8 cellular contexts compared by ENCODE assay signal in the genomic region with DNA sequence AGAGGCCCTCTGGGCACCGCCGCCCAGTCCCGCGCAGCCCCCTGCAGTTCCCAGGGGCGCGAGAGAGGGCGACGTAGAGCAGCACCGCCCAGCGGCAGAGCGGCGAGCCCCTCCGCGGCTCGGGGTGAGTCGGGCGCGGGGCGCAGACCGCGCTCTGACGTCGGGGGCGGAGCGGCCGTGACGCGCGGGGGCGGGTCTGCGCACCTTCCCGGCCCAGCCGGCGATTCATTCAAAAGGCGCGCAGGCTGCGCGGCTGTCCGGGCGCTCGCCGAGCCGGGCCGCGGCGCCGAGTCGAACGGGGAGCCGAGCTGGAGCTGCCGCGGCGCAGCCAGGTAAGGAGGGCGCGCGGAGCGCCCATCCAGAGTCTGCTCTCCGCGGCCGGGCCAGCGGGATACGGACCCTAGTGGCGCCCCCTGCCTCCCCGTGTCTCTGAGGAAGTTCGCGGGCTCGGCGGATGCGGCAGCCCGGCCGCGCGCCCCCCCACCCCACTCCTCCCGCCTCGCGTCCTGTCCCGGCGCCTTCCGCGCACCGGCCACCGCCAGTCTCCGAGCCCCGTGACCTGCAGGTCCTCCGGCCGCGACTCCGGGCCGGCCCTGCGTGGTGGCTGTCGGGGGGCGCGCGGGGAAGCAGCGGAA. TPM values are rescaled to one million over a fixed set of nuclear protein-coding genes. Genes with fewer than 3 reads are reported as not detected.
DNase-seq lines count a peak whose midpoint lies in the region; ATAC-seq and TF ChIP-seq lines count a peak whose summit lies in the region.

A gene with protein sequence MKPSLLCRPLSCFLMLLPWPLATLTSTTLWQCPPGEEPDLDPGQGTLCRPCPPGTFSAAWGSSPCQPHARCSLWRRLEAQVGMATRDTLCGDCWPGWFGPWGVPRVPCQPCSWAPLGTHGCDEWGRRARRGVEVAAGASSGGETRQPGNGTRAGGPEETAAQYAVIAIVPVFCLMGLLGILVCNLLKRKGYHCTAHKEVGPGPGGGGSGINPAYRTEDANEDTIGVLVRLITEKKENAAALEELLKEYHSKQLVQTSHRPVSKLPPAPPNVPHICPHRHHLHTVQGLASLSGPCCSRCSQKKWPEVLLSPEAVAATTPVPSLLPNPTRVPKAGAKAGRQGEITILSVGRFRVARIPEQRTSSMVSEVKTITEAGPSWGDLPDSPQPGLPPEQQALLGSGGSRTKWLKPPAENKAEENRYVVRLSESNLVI (plus strand): TSS at position 232 of the 635 bp plus-strand sequence. CDS start 12,738 bp downstream, outside the sequence.

- H3K4me1 Mint-ChIP-seq in CD4-positive, alpha-beta memory T cell: peaks cover 20 to 53% (median 37%) of the 10 kb centered on the region in 4 donors
- H3K4me1 Mint-ChIP-seq in activated CD8-positive, alpha-beta T cell treated with anti-CD3 and anti-CD28 coated beads for 36 hours (ENCODE audit: low read depth): peaks cover 41% of the 10 kb centered on the region

- H3K4me3 ChIP-seq in CD4-positive, alpha-beta memory T cell (ENCODE audit: low read length in 2 of 2): peak within 1 kb of the TSS; percentile 49 to 86
- H3K4me3 ChIP-seq in ectodermal cell (ENCODE audit: insufficient read depth, low read depth, low read length) (peak within 1 kb of the TSS; percentile 70), lung (peak within 1 kb of the TSS; percentile 59)

- peaks cover 51% of the 10 kb centered on the region for H3K4me1 ChIP-seq in CD4-positive, alpha-beta memory T cell (ENCODE audit: insufficient read depth, low read length)
- H3K4me1 ChIP-seq in ectodermal cell (ENCODE audit: control insufficient read depth, insufficient read depth, low read length) (peaks cover 8% of the 10 kb centered on the region), lung (ENCODE audit: control insufficient read depth in 2 of 2, insufficient read depth in 2 of 2, low read length in 2 of 2) (peaks cover 0 to 2% of the 10 kb centered on the region in 2 donors)

- WGBS in ectodermal cell, 2 experiments: 0% methylated on average over 95 of the region's 95 CpGs
- 1% methylated on average over 43 to 95 of the region's 95 CpGs for WGBS in lung, 2 donors

- H3K4me3 Mint-ChIP-seq in CD4-positive, alpha-beta memory T cell: peak within 1 kb of the TSS; percentile 87 to 98 (median 96)
- peak within 1 kb of the TSS; percentile 100 for H3K4me3 Mint-ChIP-seq in activated CD8-positive, alpha-beta T cell treated with anti-CD3 and anti-CD28 coated beads for 36 hours

- POLR2A ChIA-PET in CD4-positive, alpha-beta memory T cell (lab: Charles Lee; ENCODE audit: partially characterized antibody): interaction anchor here (0.7 to 3.9 kb wide), 4 partner anchors 11 to 25 kb away, joined by 3 to 31 read pairs (median 6); no protein-coding TSS in a partner anchor
- POLR2A ChIA-PET in activated CD8-positive, alpha-beta T cell treated with anti-CD3 and anti-CD28 coated beads for 36 hours (lab: Charles Lee): interaction anchor here (1.2 to 1.9 kb wide), 2 partner anchors 11 to 17 kb away, joined by 6 to 7 read pairs; no protein-coding TSS in a partner anchor

- H3K9me3 Mint-ChIP-seq in CD4-positive, alpha-beta memory T cell: no peaks in the 10 kb centered on the region
- no peaks in the 10 kb centered on the region for H3K9me3 Mint-ChIP-seq in activated CD8-positive, alpha-beta T cell treated with anti-CD3 and anti-CD28 coated beads for 36 hours

- H3K27me3 Mint-ChIP-seq in CD4-positive, alpha-beta memory T cell: no peaks in the 10 kb centered on the region
- H3K27me3 Mint-ChIP-seq in activated CD8-positive, alpha-beta T cell treated with anti-CD3 and anti-CD28 coated beads for 36 hours: no peaks in the 10 kb centered on the region

- H3K27ac Mint-ChIP-seq in CD4-positive, alpha-beta memory T cell: peak within 1 kb of the TSS; percentile 89 to 100 (median 99)
- H3K27ac Mint-ChIP-seq in activated CD8-positive, alpha-beta T cell treated with anti-CD3 and anti-CD28 coated beads for 36 hours: peak within 1 kb of the TSS; percentile 98

- peak; percentile 99 for TF ChIP-seq CTCF in activated CD8-positive, alpha-beta T cell treated with anti-CD3 and anti-CD28 coated beads for 36 hours (IDR thresholded peaks at IDR 0.05)
- peak; percentile 86 for TF ChIP-seq CTCF in lung (IDR thresholded peaks at IDR 0.05; ENCODE audit: control extremely low read depth, extremely low read depth)

- peak within 1 kb of the TSS; percentile 89 for H3K27ac ChIP-seq in CD4-positive, alpha-beta memory T cell (ENCODE audit: low read depth, low read length)
- no peak within 1 kb of the TSS for H3K27ac ChIP-seq in ectodermal cell (ENCODE audit: insufficient read depth, low read depth, low read length, poor library complexity, severe bottlenecking)
- peak within 1 kb of the TSS; percentile 84 to 92 for H3K27ac ChIP-seq in lung (ENCODE audit: low read depth in 1 of 2, low read length in 1 of 2)

- no peaks in the 10 kb centered on the region for H3K27me3 ChIP-seq in CD4-positive, alpha-beta memory T cell (ENCODE audit: insufficient read depth, low read length)
- H3K27me3 ChIP-seq in ectodermal cell (ENCODE audit: control insufficient read depth, insufficient read depth, low read length, poor library complexity, severe bottlenecking) (peaks cover 6% of the 10 kb centered on the region), lung (ENCODE audit: control insufficient read depth, insufficient read depth) (no peaks in the 10 kb centered on the region)

- CTCF ChIA-PET in CD4-positive, alpha-beta memory T cell (lab: Charles Lee; ENCODE audit: partially characterized antibody): interaction anchor here (1.0 to 1.6 kb wide), 3 partner anchors 9 to 25 kb away, joined by 3 to 16 read pairs (median 3); no protein-coding TSS in a partner anchor
- CTCF ChIA-PET in activated CD8-positive, alpha-beta T cell treated with anti-CD3 and anti-CD28 coated beads for 36 hours (lab: Charles Lee): interaction anchor here (1.2 to 1.3 kb wide), 2 partner anchors 70 to 222 kb away, joined by 3 read pairs; no protein-coding TSS in a partner anchor

- H3K36me3 Mint-ChIP-seq in CD4-positive, alpha-beta memory T cell: peaks cover 0 to 7% of the 10 kb centered on the region in 2 donors
- H3K36me3 Mint-ChIP-seq in activated CD8-positive, alpha-beta T cell treated with anti-CD3 and anti-CD28 coated beads for 36 hours (ENCODE audit: low read depth): peaks cover 13% of the 10 kb centered on the region

- no peaks in the 10 kb centered on the region for H3K9me3 ChIP-seq in CD4-positive, alpha-beta memory T cell (ENCODE audit: control insufficient read depth in 1 of 2, low read length in 2 of 2)
- no peaks in the 10 kb centered on the region for H3K9me3 ChIP-seq in ectodermal cell (ENCODE audit: control insufficient read depth, low read length)
- H3K9me3 ChIP-seq in lung (ENCODE audit: control insufficient read depth in 2 of 2, insufficient read depth in 1 of 2, low read length in 1 of 2): no peaks in the 10 kb centered on the region

- intact Hi-C loops in CD4-positive, alpha-beta memory T cell (cut with micrococcal nuclease): loop anchor here (1.0 to 2.0 kb wide), 5 partner anchors 10 to 222 kb away; a partner anchor contains a TSS
- intact Hi-C loops in activated CD8-positive, alpha-beta T cell treated with anti-CD3 and anti-CD28 coated beads for 36 hours (cut with micrococcal nuclease): no loop called here

- no peaks in the 10 kb centered on the region for H3K36me3 ChIP-seq in CD4-positive, alpha-beta memory T cell (ENCODE audit: insufficient read depth, low read length)
- H3K36me3 ChIP-seq in ectodermal cell (ENCODE audit: control insufficient read depth, insufficient read depth, low read length): no peaks in the 10 kb centered on the region
- no peaks in the 10 kb centered on the region for H3K36me3 ChIP-seq in lung (ENCODE audit: control insufficient read depth in 2 of 2, insufficient read depth in 2 of 2, low read length in 2 of 2)

- ATAC-seq in GM19395 (IDR thresholded peaks at IDR 0.05; ENCODE audit: unreplicated experiment): peak; percentile 76
- ATAC-seq in HG03558 (IDR thresholded peaks at IDR 0.05; ENCODE audit: extremely low read depth, unreplicated experiment): peak; percentile 57
- peak; percentile 96 for ATAC-seq in activated CD8-positive, alpha-beta T cell treated with anti-CD3 and anti-CD28 coated beads for 36 hours
- peak; percentile 93 for ATAC-seq in lung (ENCODE audit: insufficient read depth, low FRiP score)

- DNase-seq in CD4-positive, alpha-beta memory T cell: peak; percentile 87 to 97 (median 94)
- DNase-seq in NCI-H82 treated with DMSO at 0.1 percent for 48 hours (lab: John Stamatoyannopoulos, UW; ENCODE audit: unreplicated experiment) (peak; percentile 43), lung (ENCODE audit: low spot score) (peak; percentile 87)
- peak; percentile 92 for DNase-seq in activated CD8-positive, alpha-beta T cell treated with anti-CD3 and anti-CD28 coated beads for 36 hours
- peak; percentile 86 to 89 (median 86) for DNase-seq in stimulated activated CD4-positive, alpha-beta T cell treated with anti-CD3 and anti-CD28 coated beads, TNF-alpha, amount 100 ng/mL, for 4 hours (ENCODE audit: low read depth in 3 of 3)

RNA-seq across cellular contexts. Expression of the gene that starts here (rescaled TPM):
- total RNA-seq in CD4-positive, alpha-beta memory T cell: 10 to 100 TPM; 12.1 to 12.9 TPM
- 1 to 10 TPM; 2.2 to 5.2 TPM for polyA plus RNA-seq in CD4-positive, alpha-beta memory T cell
- 10 to 100 TPM; 26.6 to 29.6 TPM for total RNA-seq in activated CD8-positive, alpha-beta T cell treated with anti-CD3 and anti-CD28 coated beads for 36 hours
- 9.1 TPM for polyA plus RNA-seq in ectodermal cell (2013, experiment 1 of 4)
- 8.0 TPM for polyA plus RNA-seq in ectodermal cell (2013, experiment 2 of 4)
- 5.9 TPM for polyA plus RNA-seq in ectodermal cell (2013, experiment 3 of 4)
- 5.7 TPM for polyA plus RNA-seq in ectodermal cell (2013, experiment 4 of 4)
- 10 to 100 TPM in 1 of 2 donors, 1 to 10 TPM in 1; 6.0 to 25.4 TPM for total RNA-seq in lung
- 10 to 100 TPM in 1 of 2 donors, 1 to 10 TPM in 1; 7.1 to 25.0 TPM for polyA plus RNA-seq in lung

Comparison
In these comparisons a context has a peak if more than half of its experiments do, and no peak if none do; other contexts are left out.
1. DNase-seq: peak in every context shown above with its lines; median percentile 94 in CD4-positive, alpha-beta memory T cell; 92 in activated CD8-positive, alpha-beta T cell treated with anti-CD3 and anti-CD28 coated beads for 36 hours; 87 in lung; 86 in stimulated activated CD4-positive, alpha-beta T cell treated with anti-CD3 and anti-CD28 coated beads, TNF-alpha, amount 100 ng/mL, for 4 hours; 43 in NCI-H82 treated with DMSO at 0.1 percent for 48 hours.